Comparison of ENCODE assay signal across 5 cellular contexts in genomic region chr3:32532434-32532833, GRCh38.
"Had no signal": no experiment of that assay in that cellular context is flagged by ENCODE, and none has a peak within 500 bp of the region (broad histone marks: within the 10 kb centered on the region; RNA-seq: fewer than 3 reads in every experiment).

No MANE protein-coding gene starts in this region.

- DNase-seq: GM23248, GOT3, H7, HCEC 1CT, IMR-90 had no signal

- H3K27ac ChIP-seq: GM23248 had no signal

- H2AFZ ChIP-seq: GM23248 had no signal

- H3K4me3 ChIP-seq: GM23248 had no signal

- H3K9ac ChIP-seq: GM23248 had no signal
